In the genomic region with DNA sequence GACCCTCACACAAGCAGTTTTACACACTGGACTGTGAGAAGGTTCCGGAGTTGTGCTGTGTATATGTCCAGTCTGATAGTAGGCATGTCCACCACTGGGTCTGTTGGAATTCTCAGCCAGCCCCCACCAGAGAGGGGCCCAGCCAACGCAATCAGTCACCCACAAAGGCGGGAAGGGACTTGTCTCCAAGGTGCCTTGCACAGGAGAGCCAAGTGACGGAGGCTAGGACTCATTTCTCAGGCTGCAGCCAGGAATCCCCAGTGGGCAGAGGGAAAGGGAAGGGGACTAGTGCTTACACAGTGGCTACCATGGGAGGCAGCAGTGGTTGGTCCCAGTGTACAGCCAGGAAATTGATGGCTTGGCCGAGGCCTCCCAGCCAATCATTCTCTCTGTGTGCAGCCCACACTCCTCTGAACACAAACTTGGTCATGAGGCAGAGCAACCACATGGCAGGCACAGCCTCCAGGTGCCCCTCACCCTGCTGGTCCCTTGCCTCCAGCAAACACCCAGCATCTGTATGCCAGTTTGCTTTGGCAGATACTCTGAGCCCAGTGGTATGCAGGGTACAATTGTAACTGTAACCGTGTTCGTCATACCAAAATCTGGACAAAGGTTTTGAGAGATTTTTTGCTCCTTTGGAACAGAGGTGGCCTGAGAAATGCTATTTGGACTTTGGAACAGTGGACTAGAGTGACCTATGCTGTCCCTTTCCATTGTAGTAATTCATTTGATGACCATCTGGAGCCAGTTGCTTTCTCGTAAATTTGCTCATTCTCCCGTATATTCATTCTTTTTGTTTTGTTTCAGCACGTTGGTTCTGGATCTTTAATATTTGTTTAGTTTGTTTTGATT, we compare ENCODE assay signal across 9 cellular contexts.
A peak's percentile ranks its signal among the peaks of the same experiment; 100 is the strongest.
DNase-seq lines count a peak whose midpoint lies in the region; ATAC-seq and TF ChIP-seq lines count a peak whose summit lies in the region.
"Had no signal": no experiment of that assay in that cellular context is flagged by ENCODE, and none has a peak within 500 bp of the region (broad histone marks: within the 10 kb centered on the region; RNA-seq: fewer than 3 reads in every experiment).

No MANE protein-coding gene starts in this region.

- no peak for TF ChIP-seq POLR2A in testis (IDR thresholded peaks at IDR 0.05)

- no peaks in the 10 kb centered on the region for H3K27me3 Mint-ChIP-seq in CD4-positive, alpha-beta T cell
- H3K27me3 Mint-ChIP-seq in effector memory CD8-positive, alpha-beta T cell: no peaks in the 10 kb centered on the region

- peak overlapping the region; percentile 84 for H3K27ac Mint-ChIP-seq in CD4-positive, alpha-beta T cell
- H3K27ac Mint-ChIP-seq in effector memory CD8-positive, alpha-beta T cell: peak overlapping the region; percentile 59 to 87

- H3K36me3 Mint-ChIP-seq in CD4-positive, alpha-beta T cell (ENCODE audit: low read depth): no peaks in the 10 kb centered on the region
- peaks cover 19% of the 10 kb centered on the region for H3K36me3 Mint-ChIP-seq in effector memory CD8-positive, alpha-beta T cell (ENCODE audit: insufficient read depth)

- H3K27me3 ChIP-seq in CD4-positive, alpha-beta T cell (ENCODE audit: control insufficient read depth, insufficient read depth, low read length): no peaks in the 10 kb centered on the region
- H3K27me3 ChIP-seq in osteoblast (ENCODE audit: insufficient read depth, low read length) (no peaks in the 10 kb centered on the region), testis (no peaks in the 10 kb centered on the region)

- POLR2A ChIA-PET in CD4-positive, alpha-beta T cell (lab: Charles Lee): no interaction called here

- peaks cover 76% of the 10 kb centered on the region for H3K4me1 ChIP-seq in osteoblast (ENCODE audit: insufficient read depth, low read length)
- H3K4me1 ChIP-seq in testis: peaks cover 76% of the 10 kb centered on the region

- 52 to 53% methylated on average over 6 to 10 of the region's 10 CpGs for WGBS in testis, 2 donors

- H3K4me3 ChIP-seq in osteoblast (ENCODE audit: insufficient read depth, low read length) (no peak overlapping the region), testis (no peak overlapping the region)

- H3K27ac ChIP-seq in CD4-positive, alpha-beta T cell (ENCODE audit: low read depth, low read length): no peak overlapping the region
- H3K27ac ChIP-seq in osteoblast (ENCODE audit: low read depth, low read length): peak overlapping the region; percentile 76
- H3K27ac ChIP-seq in testis: peak overlapping the region in 1 of 2 donors; percentile 48
- H3K27ac ChIP-seq: parathyroid adenoma had no signal

- H3K79me2 ChIP-seq in osteoblast (ENCODE audit: insufficient read depth, low read length): peaks cover 100% of the 10 kb centered on the region

- intact Hi-C loops in CD4-positive, alpha-beta T cell (cut with DNase I, micrococcal nuclease): loop anchor here in 1 of 2 experiments (10.0 kb wide), 2 partner anchors 626 to 1794 kb away; a partner anchor contains a TSS
- intact Hi-C loops in testis (cut with DNase I; ENCODE audit: low total_unique reads): no loop called here

- CTCF ChIA-PET in CD4-positive, alpha-beta T cell (lab: Charles Lee): interaction anchor here (0.9 kb wide), 1 partner anchor 29 kb away, joined by 3 read pairs; no protein-coding TSS in a partner anchor

- H2AFZ ChIP-seq in osteoblast (ENCODE audit: low read length): no peak overlapping the region
- H2AFZ ChIP-seq: parathyroid adenoma had no signal

- peak overlapping the region; percentile 23 for H3K4me3 Mint-ChIP-seq in CD4-positive, alpha-beta T cell
- peak overlapping the region in 1 of 2 donors; percentile 73 for H3K4me3 Mint-ChIP-seq in effector memory CD8-positive, alpha-beta T cell

- peaks cover 97% of the 10 kb centered on the region for H4K20me1 ChIP-seq in osteoblast (ENCODE audit: insufficient read depth, low read length)

- peaks cover 87% of the 10 kb centered on the region for H3K4me1 Mint-ChIP-seq in CD4-positive, alpha-beta T cell (ENCODE audit: low read depth)
- peaks cover 60 to 62% of the 10 kb centered on the region in 2 donors for H3K4me1 Mint-ChIP-seq in effector memory CD8-positive, alpha-beta T cell (ENCODE audit: low read depth in 2 of 2)

- TF ChIP-seq CTCF in CD4-positive, alpha-beta T cell (IDR thresholded peaks at IDR 0.05): no peak
- TF ChIP-seq CTCF in osteoblast (IDR thresholded peaks at IDR 0.05; ENCODE audit: extremely low read depth, low read depth, low read length) (no peak), testis (IDR thresholded peaks at IDR 0.05) (no peak)

- peak overlapping the region; percentile 15 for H3K4me2 ChIP-seq in osteoblast (ENCODE audit: insufficient read depth, low read length)

- DNase-seq in CD4-positive, alpha-beta T cell: no peak
- peak; percentile 43 for DNase-seq in NCI-H1092 treated with DMSO at 0.1 percent for 48 hours (lab: John Stamatoyannopoulos, UW)
- no peak for DNase-seq in effector memory CD8-positive, alpha-beta T cell
- peak; percentile 73 for DNase-seq in osteoblast (ENCODE audit: insufficient read length, low spot score, missing footprints)
- no peak for DNase-seq in GF-D8 (lab: John Stamatoyannopoulos, UW)
- DNase-seq in NCI-H1436 (lab: John Stamatoyannopoulos, UW): no peak
- no peak for DNase-seq in testis

- H3K36me3 ChIP-seq in osteoblast (ENCODE audit: insufficient read depth, low read length): peaks cover 17% of the 10 kb centered on the region
- H3K36me3 ChIP-seq in testis (ENCODE audit: low read depth, missing control alignments): no peaks in the 10 kb centered on the region

- ATAC-seq in CD4-positive, alpha-beta T cell (ENCODE audit: poor library complexity): no peak
- ATAC-seq in effector memory CD8-positive, alpha-beta T cell (replicated peaks): no peak
- ATAC-seq in HG02642 (IDR thresholded peaks at IDR 0.05; ENCODE audit: poor library complexity, unreplicated experiment): no peak

- no peaks in the 10 kb centered on the region for H3K9me3 ChIP-seq in CD4-positive, alpha-beta T cell (ENCODE audit: control insufficient read depth, low read length)
- H3K9me3 ChIP-seq in osteoblast (ENCODE audit: low read depth, low read length): no peaks in the 10 kb centered on the region
- no peaks in the 10 kb centered on the region for H3K9me3 ChIP-seq in testis

- H3K9me3 Mint-ChIP-seq in CD4-positive, alpha-beta T cell: no peaks in the 10 kb centered on the region
- H3K9me3 Mint-ChIP-seq in effector memory CD8-positive, alpha-beta T cell: no peaks in the 10 kb centered on the region

Comparison
In these comparisons a context has a peak if more than half of its experiments do, and no peak if none do; other contexts are left out.
1. DNase-seq: peak in NCI-H1092 treated with DMSO at 0.1 percent for 48 hours (single experiment) and osteoblast (single experiment); none in CD4-positive, alpha-beta T cell (0 of 10), effector memory CD8-positive, alpha-beta T cell (0 of 3), GF-D8 (single experiment), NCI-H1436 (single experiment) and testis (single experiment).